In the genomic region with DNA sequence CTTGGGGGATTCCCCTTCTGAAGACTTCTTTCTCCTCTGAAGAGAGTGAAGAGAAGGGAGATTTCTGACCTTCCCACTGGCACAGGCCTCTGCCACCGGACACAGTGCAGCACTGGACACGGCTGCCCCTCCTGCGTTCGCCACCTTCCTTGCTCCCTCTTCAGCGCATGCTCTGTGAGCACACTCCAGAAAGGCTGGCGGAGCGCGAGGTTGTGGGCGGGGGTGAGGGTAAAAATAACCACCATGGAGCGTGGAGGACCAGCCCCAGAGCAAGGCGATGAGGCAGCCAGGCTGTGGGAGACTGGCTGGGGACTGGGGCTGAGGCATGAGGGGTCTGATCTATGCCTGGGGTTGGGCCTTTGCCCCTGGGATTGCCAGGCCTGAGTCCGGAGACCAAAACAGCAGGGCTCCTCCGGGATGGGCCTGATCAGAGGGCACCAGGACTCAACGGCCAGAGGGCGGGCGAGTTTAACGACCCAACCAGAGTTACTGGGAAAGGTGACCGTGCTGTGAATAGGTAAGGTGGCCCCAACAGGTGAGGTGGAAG, we compare ENCODE assay signal across 1 cellular context.
TF ChIP-seq lines count a peak whose summit lies in the region.

No MANE protein-coding gene starts in this region.

TF ChIP-seq in WTC11, 78 proteins besides CTCF, POLR2A, EP300 and RAD21 (continued from another document):
- TF ChIP-seq, protein P1, sequence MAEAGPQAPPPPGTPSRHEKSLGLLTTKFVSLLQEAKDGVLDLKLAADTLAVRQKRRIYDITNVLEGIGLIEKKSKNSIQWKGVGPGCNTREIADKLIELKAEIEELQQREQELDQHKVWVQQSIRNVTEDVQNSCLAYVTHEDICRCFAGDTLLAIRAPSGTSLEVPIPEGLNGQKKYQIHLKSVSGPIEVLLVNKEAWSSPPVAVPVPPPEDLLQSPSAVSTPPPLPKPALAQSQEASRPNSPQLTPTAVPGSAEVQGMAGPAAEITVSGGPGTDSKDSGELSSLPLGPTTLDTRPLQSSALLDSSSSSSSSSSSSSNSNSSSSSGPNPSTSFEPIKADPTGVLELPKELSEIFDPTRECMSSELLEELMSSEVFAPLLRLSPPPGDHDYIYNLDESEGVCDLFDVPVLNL (CRISPR knock-in tag; IDR thresholded peaks at IDR 0.05; ENCODE audit: borderline replicate concordance, low read depth), result no peak
- TF ChIP-seq, protein P2, sequence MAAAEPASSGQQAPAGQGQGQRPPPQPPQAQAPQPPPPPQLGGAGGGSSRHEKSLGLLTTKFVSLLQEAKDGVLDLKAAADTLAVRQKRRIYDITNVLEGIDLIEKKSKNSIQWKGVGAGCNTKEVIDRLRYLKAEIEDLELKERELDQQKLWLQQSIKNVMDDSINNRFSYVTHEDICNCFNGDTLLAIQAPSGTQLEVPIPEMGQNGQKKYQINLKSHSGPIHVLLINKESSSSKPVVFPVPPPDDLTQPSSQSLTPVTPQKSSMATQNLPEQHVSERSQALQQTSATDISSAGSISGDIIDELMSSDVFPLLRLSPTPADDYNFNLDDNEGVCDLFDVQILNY (CRISPR knock-in tag; IDR thresholded peaks at IDR 0.05), result no peak
- TF ChIP-seq TCF7 (CRISPR knock-in tag; IDR thresholded peaks at IDR 0.05; ENCODE audit: low read depth), result no peak
